Comparison of ENCODE assay signal across 15 cellular contexts in genomic region chr20:1341561-1342265, GRCh38.
DNase-seq lines count a peak whose midpoint lies in the region; ATAC-seq lines count a peak whose summit lies in the region.
"Had no signal": no experiment of that assay in that cellular context is flagged by ENCODE, and none has a peak within 500 bp of the region (broad histone marks: within the 10 kb centered on the region; RNA-seq: fewer than 3 reads in every experiment).

No MANE protein-coding gene starts in this region.

- H3K36me3 Mint-ChIP-seq in memory B cell = no peaks in the 10 kb centered on the region

- no peaks in the 10 kb centered on the region for H3K27me3 Mint-ChIP-seq in memory B cell

- no peaks in the 10 kb centered on the region; the same call in 1 of the 2 replicates for H3K9me3 ChIP-seq in HAP-1
- H3K9me3 ChIP-seq: gastroesophageal sphincter had no signal

- H3K4me1 ChIP-seq in HAP-1 = no peaks in the 10 kb centered on the region

- peak overlapping the region; percentile 62 for H3K27ac Mint-ChIP-seq in memory B cell
- H3K27ac Mint-ChIP-seq: activated T-helper 2 cell treated with anti-CD3 and anti-CD28 coated beads, Interferon-gamma antibody, Interleukin-2, Interleukin-4, amounts not matched to agents 10 μg/mL and 5 μg/mL and 100 μg/mL, durations not matched to agents 14 hours and 24 hours and 36 hours had no signal

- H3K36me3 ChIP-seq in HAP-1 (replicated peaks) = no peaks in the 10 kb centered on the region
- H3K36me3 ChIP-seq: gastroesophageal sphincter had no signal

- in situ Hi-C loops in HAP-1 (cut with MboI; ENCODE audit: low sequenced_read_pairs) = no loop called here

- H3K4me1 Mint-ChIP-seq in memory B cell = peaks cover 13% of the 10 kb centered on the region

- peak; percentile 48 for DNase-seq in AG08395 (ENCODE audit: low spot score)
- peak; percentile 26 for DNase-seq in GM04503 (ENCODE audit: low read depth)
- peak; percentile 44 for DNase-seq in astrocyte of the hippocampus (ENCODE audit: low read depth, low spot score)
- no peak for DNase-seq in memory B cell (ENCODE audit: low spot score in 2 of 2)
- no peak for DNase-seq in HAP-1 (ENCODE audit: low spot score in 2 of 2)
- no peak for DNase-seq in OCI-M1 (lab: John Stamatoyannopoulos, UW)
- DNase-seq in stimulated activated naive CD4-positive, alpha-beta T cell (lab: John Stamatoyannopoulos, UW) = no peak
- DNase-seq: activated CD4-positive, CD25-positive, alpha-beta regulatory T cell; cerebellar nuclear complex; COR-L47; stimulated activated CD4-positive, alpha-beta T cell treated with anti-CD3 and anti-CD28 coated beads, Interleukin-1b, Interleukin-23, amount 100 ng/mL, for 48 hours; stimulated activated naive CD4-positive, alpha-beta T cell treated with Interleukin-2 at 50 U/mL for 16 hours had no signal

- no peak overlapping the region for H3K4me3 ChIP-seq in HAP-1
- H3K4me3 ChIP-seq: gastroesophageal sphincter had no signal

- H3K9me3 Mint-ChIP-seq in memory B cell = no peaks in the 10 kb centered on the region
- H3K9me3 Mint-ChIP-seq: activated T-helper 2 cell treated with anti-CD3 and anti-CD28 coated beads, Interferon-gamma antibody, Interleukin-2, Interleukin-4, amounts not matched to agents 10 μg/mL and 5 μg/mL and 100 μg/mL, durations not matched to agents 14 hours and 24 hours and 36 hours had no signal

- ATAC-seq in memory B cell (ENCODE audit: low read depth) (no peak), HG03565 (IDR thresholded peaks at IDR 0.05; ENCODE audit: unreplicated experiment) (no peak)
- ATAC-seq: gastroesophageal sphincter had no signal

- no peaks in the 10 kb centered on the region for H3K27me3 ChIP-seq in HAP-1 (ENCODE audit: low read depth)
- H3K27me3 ChIP-seq: gastroesophageal sphincter had no signal

- H3K4me3 Mint-ChIP-seq in memory B cell = no peak overlapping the region

Comparison
In these comparisons a context has a peak if more than half of its experiments do, and no peak if none do; other contexts are left out.
1. DNase-seq: peak in AG08395 (single experiment), GM04503 (single experiment) and astrocyte of the hippocampus (single experiment); none in memory B cell (0 of 2), HAP-1 (0 of 2), OCI-M1 (single experiment) and stimulated activated naive CD4-positive, alpha-beta T cell (0 of 6).